In genomic region chr16:1734123-1734522, GRCh38 we compare ENCODE assay signal across 14 cellular contexts. TPM values are rescaled to one million over a fixed set of nuclear protein-coding genes. Genes with fewer than 3 reads are reported as not detected.
A peak's percentile ranks its signal among the peaks of the same experiment; 100 is the strongest.
DNase-seq lines count a peak whose midpoint lies in the region; ATAC-seq and TF ChIP-seq lines count a peak whose summit lies in the region.
"Had no signal": no experiment of that assay in that cellular context is flagged by ENCODE, and none has a peak within 500 bp of the region (broad histone marks: within the 10 kb centered on the region; RNA-seq: fewer than 3 reads in every experiment).

No MANE protein-coding gene starts in this region.

- no peaks in the 10 kb centered on the region for H3K27me3 ChIP-seq in heart right ventricle
- H3K27me3 ChIP-seq: BLaER1 had no signal

- no peak overlapping the region for H3K27ac ChIP-seq in heart right ventricle
- H3K27ac ChIP-seq: BLaER1 had no signal

- intact Hi-C loops in heart right ventricle (cut with DNase I) (loop anchor here in 1 of 10 donors (10.0 kb wide), 1 partner anchor 61 kb away; the partner anchor contains the start of gene IGFALS), left ventricle myocardium superior (cut with micrococcal nuclease) (no loop called here), sciatic nerve (cut with DNase I) (no loop called here)

- no peaks in the 10 kb centered on the region for H3K9me3 ChIP-seq in heart right ventricle

- ATAC-seq in heart right ventricle = peak in 5 of 8 donors; percentile 16 to 56 (median 28)
- no peak for ATAC-seq in left ventricle myocardium superior
- peak; percentile 20 for ATAC-seq in sciatic nerve
- no peak for ATAC-seq in HG03108 (IDR thresholded peaks at IDR 0.05; ENCODE audit: unreplicated experiment)

- H3K36me3 ChIP-seq in heart right ventricle = peaks cover 0 to 61% (median 29%) of the 10 kb centered on the region in 9 donors

- no peak for TF ChIP-seq CTCF in heart right ventricle (IDR thresholded peaks at IDR 0.05)

- 94 to 95% methylated on average over 22 of the region's 22 CpGs for WGBS in heart right ventricle, 2 donors

- DNase-seq in heart right ventricle = no peak
- DNase-seq in left ventricle myocardium superior = no peak
- peak; percentile 53 for DNase-seq in sciatic nerve (ENCODE audit: low spot score)
- no peak for DNase-seq in NCI-H748 (lab: John Stamatoyannopoulos, UW; ENCODE audit: unreplicated experiment)
- DNase-seq: 8988T; AML-193; Caco-2; CD8-positive, alpha-beta memory T cell; DND-41; GF-D8; HCEC 1CT; HFFc6 had no signal

- no peak overlapping the region for H3K4me3 ChIP-seq in heart right ventricle
- H3K4me3 ChIP-seq: BLaER1 had no signal

- H3K4me1 ChIP-seq in heart right ventricle = peaks cover 0 to 10% (median 0%) of the 10 kb centered on the region in 9 donors
- H3K4me1 ChIP-seq: BLaER1, Caco-2 had no signal

RNA-seq across cellular contexts. Expression of gene MAPK8IP3, which starts 28.1 kb away (rescaled TPM):
- total RNA-seq in heart right ventricle = 10 to 100 TPM; 61.3 to 96.0 (median 71.7) TPM
- 100 to 1,000 TPM in 1 of 2 donors, 10 to 100 TPM in 1; 31.2 to 126 TPM for polyA plus RNA-seq in heart right ventricle
- 80.3 TPM for total RNA-seq in left ventricle myocardium superior
- 93.3 TPM for total RNA-seq in sciatic nerve

RNA-seq across cellular contexts. Expression of gene NME3, which starts 37.2 kb away (rescaled TPM):
- total RNA-seq in heart right ventricle (10 to 100 TPM; 21.8 to 41.1 (median 30.3) TPM), left ventricle myocardium superior (38.3 TPM), sciatic nerve (50.1 TPM)
- polyA plus RNA-seq in heart right ventricle = 100 to 1,000 TPM in 1 of 2 donors, 10 to 100 TPM in 1; 47.7 to 176 TPM

RNA-seq across cellular contexts. Expression of gene EME2, which starts 38.5 kb away (rescaled TPM):
- total RNA-seq in heart right ventricle = 10 to 100 TPM in 1 of 10 donors, 1 to 10 TPM in 9; 4.9 to 13.8 (median 7.3) TPM
- polyA plus RNA-seq in heart right ventricle = 10 to 100 TPM in 1 of 2 donors, 1 to 10 TPM in 1; 3.0 to 17.9 TPM
- 8.1 TPM for total RNA-seq in left ventricle myocardium superior
- total RNA-seq in sciatic nerve = 15.3 TPM

RNA-seq across cellular contexts. Expression of gene MRPS34, which starts 38.8 kb away (rescaled TPM):
- total RNA-seq in heart right ventricle = 10 to 100 TPM; 57.8 to 94.9 (median 76.2) TPM
- 100 to 1,000 TPM in 1 of 2 donors, 10 to 100 TPM in 1; 84.7 to 141 TPM for polyA plus RNA-seq in heart right ventricle
- 85.9 TPM for total RNA-seq in left ventricle myocardium superior
- 42.7 TPM for total RNA-seq in sciatic nerve

RNA-seq across cellular contexts. Expression of gene SPSB3, which starts 48.2 kb away (rescaled TPM):
- total RNA-seq in heart right ventricle = 10 to 100 TPM; 25.1 to 52.4 (median 27.1) TPM
- 10 to 100 TPM; 52.0 to 97.7 TPM for polyA plus RNA-seq in heart right ventricle
- total RNA-seq in left ventricle myocardium superior = 40.8 TPM
- total RNA-seq in sciatic nerve = 35.3 TPM

Comparison
In these comparisons a context has a peak if more than half of its experiments do, and no peak if none do; other contexts are left out.
1. ATAC-seq: peak in heart right ventricle (5 of 8) and sciatic nerve (single experiment); none in left ventricle myocardium superior (single experiment) and HG03108 (single experiment).